In genomic region chr3:155111971-155112370, GRCh38 we compare ENCODE assay signal across 23 cellular contexts. TPM values are rescaled to one million over a fixed set of nuclear protein-coding genes. Genes with fewer than 3 reads are reported as not detected.
"Had no signal": no experiment of that assay in that cellular context is flagged by ENCODE, and none has a peak within 500 bp of the region (broad histone marks: within the 10 kb centered on the region; RNA-seq: fewer than 3 reads in every experiment).

No MANE protein-coding gene starts in this region.

- ATAC-seq: activated CD4-positive, alpha-beta T cell treated with anti-CD3 and anti-CD28 coated beads for 36 hours; activated T-cell treated with anti-CD3 and anti-CD28 coated beads, Interleukin-2, amount 50 U/mL, for 72 hours; gastrocnemius medialis; natural killer cell treated with Interleukin-12 subunit alpha and Interleukin-12 subunit beta and Interleukin-15 and Interleukin-18, amount 100 ng/mL, for 72 hours; stimulated activated naive CD8-positive, alpha-beta T cell treated with anti-CD3 and anti-CD28 coated beads, Interleukin-15, amount 100 ng/mL, for 72 hours; WTC11 had no signal

- DNase-seq: activated CD4-positive, alpha-beta T cell treated with anti-CD3 and anti-CD28 coated beads for 36 hours; activated CD4-positive, alpha-beta T cell treated with anti-CD3 and anti-CD28 coated beads, Interleukin-2, amount 50 U/mL, for 48 hours; activated effector memory CD4-positive, alpha-beta T cell treated with Interleukin-2 at 50 U/mL for 16 hours; activated naive CD4-positive, alpha-beta T cell treated with anti-CD3 and anti-CD28 coated beads, Interleukin-2, amount 10 ng/mL, durations not matched to agents 7 days and 5 days; activated T-cell treated with anti-CD3 and anti-CD28 coated beads, Interleukin-2, amount 50 U/mL, for 72 hours; amygdala; cerebellar nuclear complex; endodermal cell; esophagus squamous epithelium; gastrocnemius medialis; kidney glomerular epithelial cell; left ventricle myocardium inferior; midbrain; ovary; stimulated activated CD4-positive, alpha-beta T cell treated with anti-CD3 and anti-CD28 coated beads, Interleukin-4, amount 100 ng/mL, for 24 hours; stimulated activated naive CD8-positive, alpha-beta T cell treated with anti-CD3 and anti-CD28 coated beads, Interleukin-15, amount 100 ng/mL, for 72 hours; T1000; tibial artery had no signal

- H3K36me3 ChIP-seq: esophagus squamous epithelium, gastrocnemius medialis, left ventricle myocardium inferior, ovary, prostate gland, tibial artery had no signal

- H3K27ac ChIP-seq: coronary artery, esophagus squamous epithelium, gastrocnemius medialis, left ventricle myocardium inferior, ovary, prostate gland, tibial artery had no signal

- H3K4me1 ChIP-seq: esophagus squamous epithelium, gastrocnemius medialis, left ventricle myocardium inferior, prostate gland, tibial artery had no signal

- H3K27me3 ChIP-seq: esophagus squamous epithelium, gastrocnemius medialis, neutrophil, ovary had no signal

- H3K9me3 ChIP-seq: esophagus squamous epithelium, gastrocnemius medialis, neutrophil, ovary, prostate gland, tibial artery had no signal

- H3K4me3 ChIP-seq: coronary artery, esophagus squamous epithelium, gastrocnemius medialis, left ventricle myocardium inferior, ovary, prostate gland, tibial artery had no signal

RNA-seq across cellular contexts. Expression of gene MME, which starts 31.9 kb away (rescaled TPM):
- total RNA-seq: activated T-cell treated with anti-CD3 and anti-CD28 coated beads, Interleukin-2, amount 50 U/mL, for 72 hours; natural killer cell treated with Interleukin-12 subunit alpha and Interleukin-12 subunit beta and Interleukin-15 and Interleukin-18, amount 100 ng/mL, for 72 hours had no signal
